ENCODE assay signal across 16 cellular contexts in the genomic region with DNA sequence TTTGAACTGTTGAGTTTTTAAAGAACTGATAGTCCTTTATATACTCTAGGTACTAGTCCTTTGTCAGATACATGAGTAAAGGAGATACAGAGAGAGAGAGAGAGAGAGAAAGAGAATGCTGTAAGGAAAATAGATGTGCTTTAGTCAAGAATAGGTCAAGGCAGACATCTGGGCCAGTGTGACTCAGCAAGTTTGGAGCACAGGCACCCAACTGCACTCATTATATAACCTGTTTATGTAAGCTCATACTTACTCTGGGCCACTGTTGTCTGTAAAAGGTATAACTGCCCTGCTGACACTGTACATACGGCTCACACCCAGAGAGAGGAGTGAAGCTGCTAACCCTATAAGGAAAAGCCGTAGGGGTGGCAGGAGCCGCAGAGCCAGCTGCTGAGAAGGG. TPM values are rescaled to one million over a fixed set of nuclear protein-coding genes. Genes with fewer than 3 reads are reported as not detected.
DNase-seq lines count a peak whose midpoint lies in the region; ATAC-seq and TF ChIP-seq lines count a peak whose summit lies in the region.
"Had no signal": no experiment of that assay in that cellular context is flagged by ENCODE, and none has a peak within 500 bp of the region (broad histone marks: within the 10 kb centered on the region; RNA-seq: fewer than 3 reads in every experiment).

No MANE protein-coding gene starts in this region.

- H3K27ac Mint-ChIP-seq in T-helper 17 cell = no peak overlapping the region
- H3K27ac Mint-ChIP-seq in activated CD8-positive, alpha-beta T cell treated with anti-CD3 and anti-CD28 coated beads for 36 hours = no peak overlapping the region
- H3K27ac Mint-ChIP-seq: activated T-cell treated with anti-CD3 and anti-CD28 coated beads, Interleukin-2, amount 50 U/mL, for 72 hours had no signal

- peaks cover 34% of the 10 kb centered on the region for H3K27me3 Mint-ChIP-seq in T-helper 17 cell
- H3K27me3 Mint-ChIP-seq in activated CD8-positive, alpha-beta T cell treated with anti-CD3 and anti-CD28 coated beads for 36 hours = peaks cover 6% of the 10 kb centered on the region

- DNase-seq in A172 (ENCODE audit: low spot score) (peak; percentile 25), GM04503 (ENCODE audit: low read depth) (peak; percentile 15), PC-3 (peak; percentile 34), fibroblast of lung (ENCODE audit: low read depth in 2 of 2) (peak; percentile 17 to 74), T-helper 17 cell (no peak), anterior cingulate cortex (lab: John Stamatoyannopoulos, UW) (no peak), NCI-H1092 (lab: John Stamatoyannopoulos, UW) (no peak)
- no peak for DNase-seq in activated CD8-positive, alpha-beta T cell treated with anti-CD3 and anti-CD28 coated beads for 36 hours
- DNase-seq: ACHN; activated CD4-positive, alpha-beta T cell treated with anti-CD3 and anti-CD28 coated beads, Interleukin-2, amount 50 U/mL, for 1 hour; activated T-cell treated with anti-CD3 and anti-CD28 coated beads, Interleukin-2, amount 50 U/mL, for 72 hours; aorta; kidney glomerular epithelial cell; NCI-H1436; NCI-H774 had no signal

- H4K20me1 ChIP-seq in PC-3 (ENCODE audit: low read length) = no peaks in the 10 kb centered on the region
- no peaks in the 10 kb centered on the region for H4K20me1 ChIP-seq in fibroblast of lung (ENCODE audit: control insufficient read depth, extremely low read depth, insufficient read depth, low read length)

- ATAC-seq in PC-3 (peak; percentile 51), T-helper 17 cell (no peak)
- ATAC-seq in activated CD8-positive, alpha-beta T cell treated with anti-CD3 and anti-CD28 coated beads for 36 hours = no peak
- ATAC-seq: activated T-cell treated with anti-CD3 and anti-CD28 coated beads, Interleukin-2, amount 50 U/mL, for 72 hours had no signal

- H3K27me3 ChIP-seq in PC-3 (ENCODE audit: low read length) (no peaks in the 10 kb centered on the region), fibroblast of lung (ENCODE audit: control insufficient read depth, insufficient read depth, low read length) (no peaks in the 10 kb centered on the region)

- H3K9ac ChIP-seq in PC-3 (ENCODE audit: low read length) = peak overlapping the region; percentile 7; the same call in 1 of the 2 replicates
- H3K9ac ChIP-seq in fibroblast of lung (ENCODE audit: insufficient read depth, low read length) = no peak overlapping the region

- H3K4me1 Mint-ChIP-seq in T-helper 17 cell = peaks cover 3% of the 10 kb centered on the region
- H3K4me1 Mint-ChIP-seq in activated CD8-positive, alpha-beta T cell treated with anti-CD3 and anti-CD28 coated beads for 36 hours (ENCODE audit: low read depth) = no peaks in the 10 kb centered on the region

- peak overlapping the region; percentile 34; the same call in 1 of the 2 replicates for H3K4me2 ChIP-seq in PC-3 (ENCODE audit: low read length)
- H3K4me2 ChIP-seq in fibroblast of lung (ENCODE audit: extremely low read depth, insufficient read depth, low read length) = peak overlapping the region; percentile 23

- H3K4me3 Mint-ChIP-seq in T-helper 17 cell = no peak overlapping the region
- no peak overlapping the region for H3K4me3 Mint-ChIP-seq in activated CD8-positive, alpha-beta T cell treated with anti-CD3 and anti-CD28 coated beads for 36 hours
- H3K4me3 Mint-ChIP-seq: activated T-cell treated with anti-CD3 and anti-CD28 coated beads, Interleukin-2, amount 50 U/mL, for 72 hours had no signal

- CTCF ChIA-PET in PC-3 (lab: Charles Lee) = no interaction called here
- CTCF ChIA-PET in activated CD8-positive, alpha-beta T cell treated with anti-CD3 and anti-CD28 coated beads for 36 hours (lab: Charles Lee) = no interaction called here

- no peaks in the 10 kb centered on the region; the same call in 1 of the 2 replicates for H3K9me2 ChIP-seq in PC-3 (replicated peaks; ENCODE audit: low read length)

- intact Hi-C loops in PC-3 (cut with micrococcal nuclease) = no loop called here
- intact Hi-C loops in activated CD8-positive, alpha-beta T cell treated with anti-CD3 and anti-CD28 coated beads for 36 hours (cut with micrococcal nuclease) = no loop called here

- no peaks in the 10 kb centered on the region for H3K36me3 Mint-ChIP-seq in T-helper 17 cell (ENCODE audit: low read depth)
- no peaks in the 10 kb centered on the region for H3K36me3 Mint-ChIP-seq in activated CD8-positive, alpha-beta T cell treated with anti-CD3 and anti-CD28 coated beads for 36 hours (ENCODE audit: low read depth)

- H3K36me3 ChIP-seq in PC-3 (ENCODE audit: low read depth, low read length) = no peaks in the 10 kb centered on the region
- H3K36me3 ChIP-seq in fibroblast of lung (ENCODE audit: control insufficient read depth, insufficient read depth, low read length) = no peaks in the 10 kb centered on the region
- H3K36me3 ChIP-seq: thoracic aorta had no signal

- H3K9me3 ChIP-seq in PC-3 (ENCODE audit: low read length) (no peaks in the 10 kb centered on the region), fibroblast of lung (ENCODE audit: control insufficient read depth, insufficient read depth, low read depth, low read length) (no peaks in the 10 kb centered on the region), T-helper 17 cell (ENCODE audit: control insufficient read depth, low read length, poor library complexity, severe bottlenecking) (no peaks in the 10 kb centered on the region)
- H3K9me3 ChIP-seq: thoracic aorta had no signal

- H2AFZ ChIP-seq in PC-3 (ENCODE audit: low read length) (peak overlapping the region; percentile 13), fibroblast of lung (ENCODE audit: low read length) (no peak overlapping the region)

- peak overlapping the region; percentile 69 for H3K27ac ChIP-seq in PC-3 (ENCODE audit: low read length)
- no peak overlapping the region for H3K27ac ChIP-seq in fibroblast of lung (ENCODE audit: insufficient read depth, low read length)
- H3K27ac ChIP-seq: thoracic aorta had no signal

- BruUV-seq in PC-3 (replicated peaks; lab: Mats Ljungman, UMichigan) = no TSS peak

- H3K4me1 ChIP-seq in PC-3 (ENCODE audit: insufficient read depth, low read length) (peaks cover 29% of the 10 kb centered on the region), fibroblast of lung (ENCODE audit: control insufficient read depth, extremely low read depth, insufficient read depth, low read length) (peaks cover 2% of the 10 kb centered on the region)

- H3K79me2 ChIP-seq in PC-3 (ENCODE audit: low read length) (no peaks in the 10 kb centered on the region), fibroblast of lung (ENCODE audit: control insufficient read depth, insufficient read depth, low read length) (no peaks in the 10 kb centered on the region)

- TF ChIP-seq CTCF in PC-3 (conservative IDR thresholded peaks at IDR 0.05; ENCODE audit: low read depth, low read length) = no peak
- no peak for TF ChIP-seq CTCF in fibroblast of lung (conservative IDR thresholded peaks at IDR 0.05 in 1 of 2, IDR thresholded peaks at IDR 0.05 in 1 of 2; ENCODE audit: low read depth in 1 of 2, low read length in 2 of 2)
- TF ChIP-seq CTCF in activated CD8-positive, alpha-beta T cell treated with anti-CD3 and anti-CD28 coated beads for 36 hours (IDR thresholded peaks at IDR 0.05) = no peak

- no peaks in the 10 kb centered on the region for H3K9me3 Mint-ChIP-seq in activated CD8-positive, alpha-beta T cell treated with anti-CD3 and anti-CD28 coated beads for 36 hours

- H3K4me3 ChIP-seq in PC-3 (ENCODE audit: low read length) (no peak overlapping the region), fibroblast of lung (replicated peaks in 1 of 4; ENCODE audit: control extremely low read depth in 1 of 4, insufficient read depth in 1 of 4, low read depth in 3 of 4, low read length in 4 of 4) (no peak overlapping the region)
- H3K4me3 ChIP-seq: thoracic aorta had no signal

- POLR2A ChIA-PET in PC-3 (lab: Charles Lee; ENCODE audit: unreplicated experiment) = no interaction called here
- POLR2A ChIA-PET in activated CD8-positive, alpha-beta T cell treated with anti-CD3 and anti-CD28 coated beads for 36 hours (lab: Charles Lee) = no interaction called here

- H3F3A ChIP-seq in PC-3 (ENCODE audit: low read length, unreplicated experiment) = peaks cover 4% of the 10 kb centered on the region

RNA-seq across cellular contexts. Expression of gene AKT3, which starts 32.2 kb away (rescaled TPM):
- total RNA-seq in A172 (2014; rRNA removed; shearing (Covaris generic)) = 42.1 and 56.9 TPM in 2 replicates
- 18.7 and 24.6 TPM in 2 replicates for total RNA-seq in PC-3 (2014; rRNA removed)
- 33.1 and 37.8 TPM in 2 replicates for total RNA-seq in fibroblast of lung
- 24.6 and 42.0 TPM in 2 replicates for polyA plus RNA-seq in fibroblast of lung
- 18.2 and 29.9 TPM in 2 replicates for polyA plus RNA-seq in fibroblast of lung (2012)
- 7.2 and 14.8 TPM in 2 replicates for polyA minus RNA-seq in fibroblast of lung (ENCODE audit: low replicate concordance)
- 100 to 1,000 TPM in 1 of 2 donors, 10 to 100 TPM in 1; 96.0 to 103 TPM for total RNA-seq in T-helper 17 cell
- 10 to 100 TPM; 31.7 to 34.6 TPM for total RNA-seq in activated CD8-positive, alpha-beta T cell treated with anti-CD3 and anti-CD28 coated beads for 36 hours

Comparison
In these comparisons a context has a peak if more than half of its experiments do, and no peak if none do; other contexts are left out.
1. DNase-seq: peak in A172 (single experiment), GM04503 (single experiment), PC-3 (single experiment) and fibroblast of lung (2 of 2); none in T-helper 17 cell (0 of 3), anterior cingulate cortex (0 of 58), activated CD8-positive, alpha-beta T cell treated with anti-CD3 and anti-CD28 coated beads for 36 hours (single experiment) and NCI-H1092 (single experiment).